ENCODE assay signal across 8 cellular contexts in genomic region chr3:123652346-123652984, GRCh38.
DNase-seq lines count a peak whose midpoint lies in the region; ATAC-seq and TF ChIP-seq lines count a peak whose summit lies in the region.

No MANE protein-coding gene starts in this region.

- H3K36me3 ChIP-seq in gastroesophageal sphincter (peaks cover 0 to 71% of the 10 kb centered on the region in 2 donors), osteoblast (ENCODE audit: insufficient read depth, low read length) (peaks cover 65% of the 10 kb centered on the region)

- H4K20me1 ChIP-seq in osteoblast (ENCODE audit: insufficient read depth, low read length), result peaks cover 3% of the 10 kb centered on the region

- no peak for TF ChIP-seq POLR2A in gastroesophageal sphincter (IDR thresholded peaks at IDR 0.05)

- no peaks in the 10 kb centered on the region for H3K27me3 Mint-ChIP-seq in activated T-cell treated with anti-CD3 and anti-CD28 coated beads, Interleukin-2, amount 50 U/mL, for 24 hours

- H3K4me1 Mint-ChIP-seq in activated T-cell treated with anti-CD3 and anti-CD28 coated beads, Interleukin-2, amount 50 U/mL, for 24 hours (ENCODE audit: low read depth), result no peaks in the 10 kb centered on the region

- DNase-seq in ELR (ENCODE audit: low read depth) (peak; percentile 81), NCI-H524 (lab: John Stamatoyannopoulos, UW) (peak; percentile 67 to 88), osteoblast (ENCODE audit: insufficient read length, low spot score, missing footprints) (peak; percentile 91), activated gamma-delta T cell (lab: John Stamatoyannopoulos, UW) (no peak)
- DNase-seq in activated T-cell treated with anti-CD3 and anti-CD28 coated beads, Interleukin-2, amount 50 U/mL, for 24 hours, result peak; percentile 56

- TF ChIP-seq CTCF in gastroesophageal sphincter (IDR thresholded peaks at IDR 0.05) (peak; percentile 71 to 90 (median 80)), osteoblast (IDR thresholded peaks at IDR 0.05; ENCODE audit: extremely low read depth, low read depth, low read length) (peak; percentile 95)

- H3K4me3 Mint-ChIP-seq in activated T-cell treated with anti-CD3 and anti-CD28 coated beads, Interleukin-2, amount 50 U/mL, for 24 hours, result no peak overlapping the region

- H3K4me2 ChIP-seq in osteoblast (ENCODE audit: insufficient read depth, low read length), result no peak overlapping the region

- H2AFZ ChIP-seq in osteoblast (ENCODE audit: low read length), result no peak overlapping the region

- H3K4me3 ChIP-seq in gastroesophageal sphincter (no peak overlapping the region), osteoblast (ENCODE audit: insufficient read depth, low read length) (no peak overlapping the region)

- H3K27me3 ChIP-seq in gastroesophageal sphincter (no peaks in the 10 kb centered on the region), osteoblast (ENCODE audit: insufficient read depth, low read length) (no peaks in the 10 kb centered on the region)

- peaks cover 6% of the 10 kb centered on the region for H3K9me3 Mint-ChIP-seq in activated T-cell treated with anti-CD3 and anti-CD28 coated beads, Interleukin-2, amount 50 U/mL, for 24 hours

- H3K27ac Mint-ChIP-seq in activated T-cell treated with anti-CD3 and anti-CD28 coated beads, Interleukin-2, amount 50 U/mL, for 24 hours, result no peak overlapping the region

- H3K79me2 ChIP-seq in osteoblast (ENCODE audit: insufficient read depth, low read length), result peaks cover 3% of the 10 kb centered on the region

- WGBS in gastroesophageal sphincter (ENCODE audit: low coverage in 1 of 2), 2 donors, result 20 to 34% methylated on average over 1 to 3 of the region's 9 CpGs

- ATAC-seq in HG03159 (IDR thresholded peaks at IDR 0.05; ENCODE audit: unreplicated experiment) (peak; percentile 57), gastroesophageal sphincter (peak; percentile 66), GM18502 (IDR thresholded peaks at IDR 0.05; ENCODE audit: poor library complexity, unreplicated experiment) (no peak)

- H3K27ac ChIP-seq in gastroesophageal sphincter, result peak overlapping the region; percentile 90 to 96 (median 94)
- H3K27ac ChIP-seq in osteoblast (ENCODE audit: low read depth, low read length), result peak overlapping the region; percentile 41

- H3K9me3 ChIP-seq in gastroesophageal sphincter (no peaks in the 10 kb centered on the region), osteoblast (ENCODE audit: low read depth, low read length) (no peaks in the 10 kb centered on the region)

- H3K4me1 ChIP-seq in gastroesophageal sphincter, result peaks cover 16 to 100% (median 27%) of the 10 kb centered on the region in 3 donors
- peaks cover 41% of the 10 kb centered on the region for H3K4me1 ChIP-seq in osteoblast (ENCODE audit: insufficient read depth, low read length)

- no peak for TF ChIP-seq EP300 in gastroesophageal sphincter (IDR thresholded peaks at IDR 0.05)

- no peaks in the 10 kb centered on the region for H3K36me3 Mint-ChIP-seq in activated T-cell treated with anti-CD3 and anti-CD28 coated beads, Interleukin-2, amount 50 U/mL, for 24 hours (ENCODE audit: low read depth)
